ENCODE assay signal across 16 cellular contexts in the genomic region with DNA sequence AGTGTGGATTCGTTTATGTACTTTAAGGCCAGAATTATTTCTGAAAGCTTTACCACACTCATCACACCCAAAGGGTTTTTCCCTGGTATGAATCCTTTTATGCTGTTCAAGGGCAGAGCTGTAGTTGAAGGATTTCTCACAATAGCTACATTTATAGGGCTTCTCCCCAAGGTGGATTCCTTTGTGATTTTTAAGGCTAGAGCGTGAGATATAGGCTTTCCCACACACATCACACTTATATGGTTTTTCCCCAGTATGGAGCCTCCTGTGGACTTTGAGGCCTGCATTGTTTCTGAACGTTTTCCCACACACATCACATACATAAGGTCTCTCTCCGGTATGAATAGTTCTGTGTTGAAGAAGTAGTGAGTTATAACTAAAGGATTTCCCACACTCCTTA. TPM values are rescaled to one million over a fixed set of nuclear protein-coding genes. Genes with fewer than 3 reads are reported as not detected.
A peak's percentile ranks its signal among the peaks of the same experiment; 100 is the strongest.
DNase-seq lines count a peak whose midpoint lies in the region; ATAC-seq, FAIRE-seq and TF ChIP-seq lines count a peak whose summit lies in the region.
"Had no signal": no experiment of that assay in that cellular context is flagged by ENCODE, and none has a peak within 500 bp of the region (broad histone marks: within the 10 kb centered on the region; RNA-seq: fewer than 3 reads in every experiment).

No MANE protein-coding gene starts in this region.

- H3K27ac Mint-ChIP-seq in astrocyte (ENCODE audit: unreplicated experiment) = no peak overlapping the region
- H3K27ac Mint-ChIP-seq: H9, HFFc6 had no signal

- H3K27me3 ChIP-seq in HUES48 (ENCODE audit: control insufficient read depth, insufficient read depth, low read length) (no peaks in the 10 kb centered on the region), astrocyte (ENCODE audit: insufficient read depth, low read length) (no peaks in the 10 kb centered on the region), iPS-20b (ENCODE audit: insufficient read depth, low read length) (no peaks in the 10 kb centered on the region)
- H3K27me3 ChIP-seq: BE2C had no signal

- peaks cover 64% of the 10 kb centered on the region for H3K36me3 ChIP-seq in HUES48 (ENCODE audit: control insufficient read depth, insufficient read depth, low read length)
- H3K36me3 ChIP-seq in astrocyte (ENCODE audit: insufficient read depth, low read length) = peaks cover 31% of the 10 kb centered on the region
- H3K36me3 ChIP-seq in iPS-20b (ENCODE audit: insufficient read depth, low read depth, low read length) = peaks cover 87% of the 10 kb centered on the region

- no peak overlapping the region for H3K27ac ChIP-seq in HUES48 (ENCODE audit: low read depth, low read length)
- no peak overlapping the region for H3K27ac ChIP-seq in astrocyte (ENCODE audit: low read depth, low read length)
- H3K27ac ChIP-seq in iPS-20b (ENCODE audit: low read length) = no peak overlapping the region
- H3K27ac ChIP-seq: A549 had no signal

- no peaks in the 10 kb centered on the region for H4K20me1 ChIP-seq in astrocyte (ENCODE audit: insufficient read depth, low read length)

- no peak for FAIRE-seq in astrocyte (lab: Jason Lieb, UNC)
- FAIRE-seq: A549, GM19239, HTR-8/SVneo had no signal

- H3K9me3 Mint-ChIP-seq in astrocyte (ENCODE audit: unreplicated experiment) = peaks cover 39% of the 10 kb centered on the region

- no peak overlapping the region for H3K4me2 ChIP-seq in astrocyte (ENCODE audit: low read length)
- H3K4me2 ChIP-seq: A549 had no signal

- H3K4me3 ChIP-seq in HUES48 (ENCODE audit: low read depth, low read length) = 0 out of 2 replicates have a peak overlapping the region, but pooled peaks have one; percentile 6
- H3K4me3 ChIP-seq in astrocyte (ENCODE audit: insufficient read depth, low read depth, low read length) = peak overlapping the region; percentile 15
- H3K4me3 ChIP-seq in iPS-20b (ENCODE audit: low read length) = peak overlapping the region; percentile 35; the same call in 1 of the 2 replicates
- H3K4me3 ChIP-seq: A549 had no signal

- H2AFZ ChIP-seq in astrocyte (ENCODE audit: low read depth, low read length) = no peak overlapping the region

- H3K27me3 Mint-ChIP-seq in astrocyte (ENCODE audit: low read depth, unreplicated experiment) = no peaks in the 10 kb centered on the region

- H3K9me3 ChIP-seq in HUES48 (ENCODE audit: control insufficient read depth, insufficient read depth, low read length) (peaks cover 74% of the 10 kb centered on the region), astrocyte (ENCODE audit: insufficient read depth, low read depth, low read length) (peaks cover 48% of the 10 kb centered on the region), iPS-20b (ENCODE audit: insufficient read depth, low read depth, low read length) (peaks cover 79% of the 10 kb centered on the region)

- DNase-seq in astrocyte (ENCODE audit: low read depth) (no peak), SHP77 (lab: John Stamatoyannopoulos, UW) (no peak)
- DNase-seq: BE2C, GOT3, H9, HFFc6, IMR-90, KG1 had no signal

- no peaks in the 10 kb centered on the region for H3K4me1 Mint-ChIP-seq in astrocyte (ENCODE audit: low read depth, unreplicated experiment)

- no peak for TF ChIP-seq CTCF in astrocyte (IDR thresholded peaks at IDR 0.05; ENCODE audit: insufficient read depth, low read depth, low read length)

- H3K4me1 ChIP-seq in HUES48 (ENCODE audit: control insufficient read depth, insufficient read depth, low read length) (peaks cover under 1% of the 10 kb centered on the region), astrocyte (ENCODE audit: insufficient read depth, low read length) (no peaks in the 10 kb centered on the region), iPS-20b (ENCODE audit: insufficient read depth, low read length) (no peaks in the 10 kb centered on the region)
- H3K4me1 ChIP-seq: A549, BE2C had no signal

- H3K9ac ChIP-seq in HUES48 (ENCODE audit: low read depth, low read length) (no peak overlapping the region), astrocyte (ENCODE audit: low read length) (no peak overlapping the region), iPS-20b (ENCODE audit: low read depth, low read length) (no peak overlapping the region)

- H3K4me3 Mint-ChIP-seq in astrocyte (ENCODE audit: unreplicated experiment) = no peak overlapping the region
- H3K4me3 Mint-ChIP-seq: H9, HFFc6 had no signal

- H3K79me2 ChIP-seq in astrocyte (ENCODE audit: insufficient read depth, low read length) = no peaks in the 10 kb centered on the region

- H3K36me3 Mint-ChIP-seq in astrocyte (ENCODE audit: low read depth, unreplicated experiment) = peaks cover 69% of the 10 kb centered on the region

- ATAC-seq in HG03571 (IDR thresholded peaks at IDR 0.05; ENCODE audit: unreplicated experiment) (no peak), GM18520 (IDR thresholded peaks at IDR 0.05; ENCODE audit: unreplicated experiment) (no peak)
- ATAC-seq: A549 had no signal

RNA-seq across cellular contexts. Expression of gene ZFP62, which starts 11.2 kb away (rescaled TPM):
- 14.5 and 15.0 TPM in 2 replicates for total RNA-seq in astrocyte

RNA-seq across cellular contexts. Expression of gene MGAT1, which starts 47.2 kb away (rescaled TPM):
- 116 and 120 TPM in 2 replicates for total RNA-seq in astrocyte

RNA-seq across cellular contexts. Expression of gene BTNL8, which starts 49.1 kb away (rescaled TPM):
- total RNA-seq in astrocyte = not detected in 2 replicates
- total RNA-seq: Daoy, HFFc6, IMR-90 had no signal
